ENCODE assay signal across 10 cellular contexts in genomic region chr2:201152517-201152916, GRCh38. TPM values are rescaled to one million over a fixed set of nuclear protein-coding genes. Genes with fewer than 3 reads are reported as not detected.
DNase-seq lines count a peak whose midpoint lies in the region; ATAC-seq and TF ChIP-seq lines count a peak whose summit lies in the region.
"Had no signal": no experiment of that assay in that cellular context is flagged by ENCODE, and none has a peak within 500 bp of the region (broad histone marks: within the 10 kb centered on the region; RNA-seq: fewer than 3 reads in every experiment).

No MANE protein-coding gene starts in this region.

- H3K79me1 ChIP-seq in IMR-90 (ENCODE audit: low read depth in 1 of 2, low read length in 2 of 2) = peaks cover 12 to 35% of the 10 kb centered on the region in 2 experiments

- no peaks in the 10 kb centered on the region for H3K27me3 Mint-ChIP-seq in natural killer cell (ENCODE audit: low read depth in 2 of 2)

- H2AK9ac ChIP-seq in IMR-90 (replicated peaks; ENCODE audit: low read depth, low read length, poor library complexity) = no peak overlapping the region

- H2AK5ac ChIP-seq in IMR-90 (ENCODE audit: low read depth, low read length) = peak overlapping the region; percentile 87

- H3K36me3 ChIP-seq in ACC112 (ENCODE audit: insufficient read depth, low read length) = peaks cover 14% of the 10 kb centered on the region
- peaks cover 26% of the 10 kb centered on the region for H3K36me3 ChIP-seq in IMR-90 (ENCODE audit: control insufficient read depth, insufficient read depth, low read length)
- H3K36me3 ChIP-seq in colonic mucosa = peaks cover 15% of the 10 kb centered on the region
- H3K36me3 ChIP-seq: prostate gland had no signal

- H3K27me3 ChIP-seq in ACC112 (ENCODE audit: insufficient read depth, low read length) (no peaks in the 10 kb centered on the region), IMR-90 (ENCODE audit: control insufficient read depth, insufficient read depth, low read length) (no peaks in the 10 kb centered on the region), colonic mucosa (no peaks in the 10 kb centered on the region)

- POLR2A ChIA-PET in IMR-90 (lab: Charles Lee; ENCODE audit: unreplicated experiment) = no interaction called here

- peak overlapping the region; percentile 64 for H3K4ac ChIP-seq in IMR-90 (ENCODE audit: low read depth, low read length)

- WGBS in IMR-90 (ENCODE audit: extremely low coverage in 2 of 2, insufficient read length in 1 of 2), 2 experiments = no CpG with 5 or more reads among the region's 1 CpG

- peaks cover 55 to 56% of the 10 kb centered on the region in 2 donors for H3K4me1 Mint-ChIP-seq in natural killer cell

- TF ChIP-seq POLR2A in IMR-90 (IDR thresholded peaks at IDR 0.05; ENCODE audit: low read depth, low read length) (no peak), erythroblast (IDR thresholded peaks at IDR 0.05; ENCODE audit: low read length) (no peak)

- no peaks in the 10 kb centered on the region for H4K20me1 ChIP-seq in IMR-90 (ENCODE audit: insufficient read depth, low read length)

- peak overlapping the region; percentile 13; the same call in 1 of the 2 replicates for H3K18ac ChIP-seq in IMR-90 (ENCODE audit: low read depth, low read length)

- H3K27ac ChIP-seq in ACC112 (ENCODE audit: low read depth, low read length) (peak overlapping the region; percentile 100), IMR-90 (ENCODE audit: insufficient read depth, low read length) (peak overlapping the region; percentile 28; the same call in 1 of the 2 replicates), colonic mucosa (peak overlapping the region; percentile 19)

- BruUV-seq in IMR-90 (replicated peaks; lab: Mats Ljungman, UMichigan) = no TSS peak

- no peak for DNase-seq in IMR-90
- no peak for DNase-seq in colonic mucosa
- DNase-seq in natural killer cell = no peak
- no peak for DNase-seq in cerebellar cortex (ENCODE audit: low spot score)
- no peak for DNase-seq in erythroblast (lab: John Stamatoyannopoulos, UW)
- DNase-seq: T1000 had no signal

- peak overlapping the region; percentile 70; the same call in 1 of the 2 replicates for H2BK20ac ChIP-seq in IMR-90 (ENCODE audit: low read depth, low read length)

- intact Hi-C loops in IMR-90 (cut with micrococcal nuclease) (no loop called here), colonic mucosa (cut with DNase I) (loop anchor here (5.0 kb wide), 1 partner anchor 35 kb away; the partner anchor contains the start of gene CFLAR), natural killer cell (cut with micrococcal nuclease) (no loop called here)

- H3K4me1 ChIP-seq in ACC112 (ENCODE audit: control insufficient read depth, insufficient read depth, low read length, unreplicated experiment) = peaks cover 52% of the 10 kb centered on the region
- peaks cover 19% of the 10 kb centered on the region for H3K4me1 ChIP-seq in IMR-90 (ENCODE audit: control insufficient read depth, insufficient read depth, low read length)
- peaks cover 18% of the 10 kb centered on the region for H3K4me1 ChIP-seq in colonic mucosa
- H3K4me1 ChIP-seq: prostate gland had no signal

- ATAC-seq in IMR-90 (ENCODE audit: low read depth) (no peak), natural killer cell (no peak), HG02763 (IDR thresholded peaks at IDR 0.05; ENCODE audit: unreplicated experiment) (no peak), GM18868 (IDR thresholded peaks at IDR 0.05; ENCODE audit: unreplicated experiment) (no peak)

- peak overlapping the region; percentile 83 to 85 for H4K8ac ChIP-seq in IMR-90 (ENCODE audit: low read depth in 2 of 2, low read length in 2 of 2)

- H3K79me2 ChIP-seq in ACC112 (ENCODE audit: control insufficient read depth, insufficient read depth, low read length, unreplicated experiment) = peaks cover 19% of the 10 kb centered on the region

- H3K4me3 ChIP-seq in ACC112 (ENCODE audit: low read depth, low read length) = no peak overlapping the region
- no peak overlapping the region for H3K4me3 ChIP-seq in IMR-90 (ENCODE audit: insufficient read depth, low read depth, low read length)
- no peak overlapping the region for H3K4me3 ChIP-seq in colonic mucosa
- H3K4me3 ChIP-seq: prostate gland had no signal

- peak overlapping the region; percentile 77 for H3K14ac ChIP-seq in IMR-90 (replicated peaks; ENCODE audit: low read depth, low read length)

- H3K9me1 ChIP-seq in IMR-90 (ENCODE audit: insufficient read depth, low read length) = peaks cover 17% of the 10 kb centered on the region; the same call in 1 of the 2 replicates

- no peak overlapping the region for H3K4me3 Mint-ChIP-seq in natural killer cell

- TF ChIP-seq CTCF in IMR-90 (conservative IDR thresholded peaks at IDR 0.05; ENCODE audit: low read depth, low read length) = no peak
- TF ChIP-seq CTCF in colonic mucosa (IDR thresholded peaks at IDR 0.05) = no peak
- TF ChIP-seq CTCF in natural killer cell (IDR thresholded peaks at IDR 0.05) = no peak

- H3K4me2 ChIP-seq in IMR-90 (ENCODE audit: low read depth, low read length) = no peak overlapping the region

- in situ Hi-C loops in IMR-90 (cut with MboI; ENCODE audit: low sequenced_read_pairs) = no loop called here

- H3K36me3 Mint-ChIP-seq in natural killer cell = peaks cover 16% of the 10 kb centered on the region

- TF ChIP-seq RAD21 in IMR-90 (IDR thresholded peaks at IDR 0.05; ENCODE audit: low read length) = no peak

- CTCF ChIA-PET in IMR-90 (lab: Yijun Ruan, JAX) = no interaction called here

- H3K56ac ChIP-seq in IMR-90 (ENCODE audit: extremely low read depth, insufficient read depth, low read length) = no peak overlapping the region

- peak overlapping the region; percentile 59 for H2BK5ac ChIP-seq in IMR-90 (ENCODE audit: low read depth, low read length, poor library complexity, severe bottlenecking)

- H3K9me3 Mint-ChIP-seq in natural killer cell = no peaks in the 10 kb centered on the region

- peak overlapping the region; percentile 94 to 96 for H3K27ac Mint-ChIP-seq in natural killer cell

- dilution Hi-C loops in IMR-90 (cut with HindIII; ENCODE audit: low sequenced_read_pairs, unreplicated experiment) = no loop called here

- H2BK120ac ChIP-seq in IMR-90 (ENCODE audit: low read depth, low read length) = peak overlapping the region; percentile 74

- H3K9ac ChIP-seq in IMR-90 (ENCODE audit: low read depth, low read length) (no peak overlapping the region), colonic mucosa (ENCODE audit: low read depth in 2 of 2, low read length in 2 of 2) (no peak overlapping the region)

- peak overlapping the region; percentile 43 for H4K91ac ChIP-seq in IMR-90 (ENCODE audit: insufficient read depth, low read depth, low read length)

- H3K9me3 ChIP-seq in IMR-90 (ENCODE audit: control insufficient read depth, insufficient read depth, low read length) (no peaks in the 10 kb centered on the region), colonic mucosa (no peaks in the 10 kb centered on the region)
- H3K9me3 ChIP-seq: prostate gland had no signal

- peak overlapping the region; percentile 13; the same call in 1 of the 2 replicates for H3K23ac ChIP-seq in IMR-90 (ENCODE audit: low read depth, low read length)

- H2BK15ac ChIP-seq in IMR-90 (ENCODE audit: low read depth, low read length) = peak overlapping the region; percentile 72; the same call in 2 of the 3 replicates

- no peak overlapping the region for H2AFZ ChIP-seq in ACC112 (ENCODE audit: low read length, unreplicated experiment)
- H2AFZ ChIP-seq in IMR-90 (replicated peaks; ENCODE audit: low read length, poor library complexity) = no peak overlapping the region

- peak overlapping the region; percentile 7; the same call in 1 of the 2 replicates for H4K5ac ChIP-seq in IMR-90 (ENCODE audit: low read depth, low read length)

TF ChIP-seq in IMR-90, 13 proteins besides CTCF, POLR2A, EP300 and RAD21:
- no peak for TF ChIP-seq CEBPB (IDR thresholded peaks at IDR 0.05; ENCODE audit: low read depth, low read length)
- TF ChIP-seq SMC3 (IDR thresholded peaks at IDR 0.05; ENCODE audit: low read depth, low read length) = no peak
- TF ChIP-seq FOS (IDR thresholded peaks at IDR 0.05; ENCODE audit: low read depth, low read length) = no peak
TF ChIP-seq in IMR-90: peak in this region for 0.

RNA-seq across cellular contexts. Expression of gene CASP10, which starts 30.4 kb away (rescaled TPM):
- 0.28 and 0.90 TPM in 2 replicates for total RNA-seq in IMR-90 (2012; rRNA removed)
- 0.12 and 0.13 TPM in 2 replicates for polyA plus RNA-seq in IMR-90 (2012; rRNA removed)
- 0.11 TPM in 1 of 2 replicates, not detected in the other for polyA plus RNA-seq in IMR-90 (2012; cell fraction: cytosol; rRNA removed)
- 0.24 and 0.32 TPM in 2 replicates for polyA plus RNA-seq in IMR-90 (2012; cell fraction: nucleus; rRNA removed; ENCODE audit: low replicate concordance)
- total RNA-seq in colonic mucosa = 10 to 100 TPM; 28.0 to 52.3 TPM
- 100 to 1,000 TPM in 1 of 3 donors, 10 to 100 TPM in 2; 67.4 to 101 (median 75.3) TPM for total RNA-seq in natural killer cell

RNA-seq across cellular contexts. Expression of gene CFLAR, which starts 36.6 kb away (rescaled TPM):
- total RNA-seq in IMR-90 (2012; rRNA removed) (48.3 and 59.9 TPM in 2 replicates), colonic mucosa (100 to 1,000 TPM in 1 of 2 donors, 10 to 100 TPM in 1; 90.1 to 126 TPM), natural killer cell (100 to 1,000 TPM; 415 to 542 (median 445) TPM)
- polyA plus RNA-seq in IMR-90 (2012; rRNA removed) = 23.8 and 29.2 TPM in 2 replicates
- polyA plus RNA-seq in IMR-90 (2012; cell fraction: cytosol; rRNA removed) = 8.6 and 21.0 TPM in 2 replicates
- 32.8 and 76.8 TPM in 2 replicates for polyA plus RNA-seq in IMR-90 (2012; cell fraction: nucleus; rRNA removed; ENCODE audit: low replicate concordance)

Comparison
In these comparisons a context has a peak if more than half of its experiments do, and no peak if none do; other contexts are left out.
1. H3K27ac ChIP-seq: peak in every context shown above with its lines; median percentile 100 in ACC112; 28 in IMR-90; 19 in colonic mucosa.
2. RNA of gene CASP10, which starts 30.4 kb away (total RNA-seq): 67.4 to 101 TPM in natural killer cell and 28.0 to 52.3 TPM in colonic mucosa; 0.28 to 0.90 TPM in IMR-90; every median in the first group is over 10 times any median in the second.